Comparison of ENCODE assay signal across 22 cellular contexts in genomic region chr10:66564341-66564740, GRCh38.
DNase-seq lines count a peak whose midpoint lies in the region; ATAC-seq, FAIRE-seq and TF ChIP-seq lines count a peak whose summit lies in the region.
"Had no signal": no experiment of that assay in that cellular context is flagged by ENCODE, and none has a peak within 500 bp of the region (broad histone marks: within the 10 kb centered on the region; RNA-seq: fewer than 3 reads in every experiment).

No MANE protein-coding gene starts in this region.

- H3K9me3 ChIP-seq in mammary epithelial cell (replicated peaks; ENCODE audit: insufficient read depth, low read length) (no peaks in the 10 kb centered on the region), small intestine (ENCODE audit: control insufficient read depth, low read depth) (no peaks in the 10 kb centered on the region)

- dilution Hi-C loops in mammary epithelial cell (cut with HindIII; ENCODE audit: low sequenced_read_pairs), result no loop called here

- in situ Hi-C loops in mammary epithelial cell (cut with MboI; ENCODE audit: low sequenced_read_pairs in 2 of 2), result no loop called here

- no peaks in the 10 kb centered on the region for H3K79me2 ChIP-seq in mammary epithelial cell (ENCODE audit: insufficient read depth, low read length)

- BruUV-seq in mammary epithelial cell (replicated peaks; lab: Mats Ljungman, UMichigan), result no TSS peak

- peak; percentile 19 for DNase-seq in HS-5 (ENCODE audit: low read depth)
- peak; percentile 12 for DNase-seq in mammary epithelial cell
- peak; percentile 21 for DNase-seq in kidney glomerular epithelial cell (lab: John Stamatoyannopoulos, UW)
- DNase-seq in small intestine, result peak; percentile 44
- no peak for DNase-seq in cardiac septum (ENCODE audit: low spot score)
- no peak for DNase-seq in NCI-H1417 treated with DMSO at 0.1 percent for 48 hours (lab: John Stamatoyannopoulos, UW)
- DNase-seq: ACHN; C1 segment of cervical spinal cord; CD8-positive, alpha-beta memory T cell; DMS79 treated with DMSO at 0.1 percent for 48 hours; GM23248; HCEC 1CT; KBM-7; MV-4-11; NCI-H1417; NCI-H1930; NCI-H345; NCI-H524 treated with DMSO at 0.1 percent for 48 hours; PC-9 had no signal

- CTCF ChIA-PET in mammary epithelial cell (lab: Charles Lee; ENCODE audit: low non-redundant PET), result no interaction called here

- FAIRE-seq in small intestine (lab: Jason Lieb, UNC), result no peak
- FAIRE-seq: D721Med, G401.6 had no signal

- no peaks in the 10 kb centered on the region for H3K27me3 ChIP-seq in mammary epithelial cell (ENCODE audit: insufficient read depth, low read length)
- no peaks in the 10 kb centered on the region for H3K27me3 ChIP-seq in small intestine (ENCODE audit: control insufficient read depth in 2 of 2, insufficient read depth in 2 of 2, low read length in 2 of 2)

- intact Hi-C loops in mammary epithelial cell (cut with micrococcal nuclease) (no loop called here), cardiac septum (cut with DNase I) (no loop called here)

- no peaks in the 10 kb centered on the region for H4K20me1 ChIP-seq in mammary epithelial cell (ENCODE audit: insufficient read depth, low read length)

- no peak overlapping the region for H3K27ac ChIP-seq in mammary epithelial cell (ENCODE audit: insufficient read depth, low read depth, low read length)
- no peak overlapping the region for H3K27ac ChIP-seq in small intestine (ENCODE audit: low read depth in 1 of 2, low read length in 1 of 2)
- H3K27ac ChIP-seq: GM23248, PC-9 had no signal

- H3K4me3 ChIP-seq in mammary epithelial cell (replicated peaks in 1 of 3; ENCODE audit: insufficient read depth in 1 of 3, low read depth in 2 of 3, low read length in 3 of 3), result no peak overlapping the region
- no peak overlapping the region for H3K4me3 ChIP-seq in small intestine (ENCODE audit: low read depth in 1 of 2, low read length in 2 of 2)
- H3K4me3 ChIP-seq: GM23248, PC-9 had no signal

- TF ChIP-seq CTCF in mammary epithelial cell (conservative IDR thresholded peaks at IDR 0.05 in 1 of 2, IDR thresholded peaks at IDR 0.05 in 1 of 2; ENCODE audit: extremely low read depth in 1 of 2, insufficient read depth in 1 of 2, low read depth in 1 of 2, low read length in 2 of 2), result no peak

- WGBS in mammary epithelial cell (ENCODE audit: low coverage, missing lambda C conversion rate), result 56% methylated on average over 3 of the region's 3 CpGs
- 13 to 40% (median 31%) methylated on average over 3 of the region's 3 CpGs for WGBS in small intestine, 3 donors

- no peak overlapping the region for H3K9ac ChIP-seq in mammary epithelial cell (ENCODE audit: insufficient read depth, low read length)
- H3K9ac ChIP-seq: GM23248 had no signal

- H2AFZ ChIP-seq in mammary epithelial cell (ENCODE audit: low read depth, low read length), result no peak overlapping the region
- H2AFZ ChIP-seq: GM23248, PC-9 had no signal

- ATAC-seq in HG02571 (IDR thresholded peaks at IDR 0.05; ENCODE audit: unreplicated experiment), result no peak

- no peaks in the 10 kb centered on the region for H3K4me1 ChIP-seq in mammary epithelial cell (ENCODE audit: insufficient read depth, low read length)
- no peaks in the 10 kb centered on the region for H3K4me1 ChIP-seq in small intestine (ENCODE audit: control insufficient read depth in 2 of 2, insufficient read depth in 1 of 2, low read depth in 1 of 2, low read length in 1 of 2)

- H3K36me3 ChIP-seq in mammary epithelial cell (ENCODE audit: insufficient read depth, low read length) (no peaks in the 10 kb centered on the region), small intestine (ENCODE audit: control insufficient read depth in 2 of 2, insufficient read depth in 2 of 2, low read length in 2 of 2) (no peaks in the 10 kb centered on the region)

- H3K4me2 ChIP-seq in mammary epithelial cell (ENCODE audit: insufficient read depth, low read depth, low read length), result no peak overlapping the region
- H3K4me2 ChIP-seq: PC-9 had no signal

Comparison
In these comparisons a context has a peak if more than half of its experiments do, and no peak if none do; other contexts are left out.
1. DNase-seq: peak in HS-5 (single experiment), mammary epithelial cell (single experiment), kidney glomerular epithelial cell (single experiment) and small intestine (single experiment); none in cardiac septum (single experiment) and NCI-H1417 treated with DMSO at 0.1 percent for 48 hours (single experiment).